7 cellular contexts compared by ENCODE assay signal in genomic region chr13:96958286-96958891, GRCh38. TPM values are rescaled to one million over a fixed set of nuclear protein-coding genes. Genes with fewer than 3 reads are reported as not detected.
DNase-seq lines count a peak whose midpoint lies in the region; ATAC-seq, FAIRE-seq and TF ChIP-seq lines count a peak whose summit lies in the region.

No MANE protein-coding gene starts in this region.

- H2BK20ac ChIP-seq in H1 (ENCODE audit: low read length), result no peak overlapping the region

- TF ChIP-seq EP300 in H1 (IDR thresholded peaks at IDR 0.05; ENCODE audit: borderline replicate concordance in 1 of 2, low read depth in 2 of 2, low read length in 2 of 2) (no peak), ovary (IDR thresholded peaks at IDR 0.05) (no peak)

- no peak overlapping the region for H3K18ac ChIP-seq in H1 (ENCODE audit: extremely low read depth, low read length)
- no peak overlapping the region for H3K18ac ChIP-seq in neuronal stem cell (ENCODE audit: low read length)

- DNase-seq in GM12865 (ENCODE audit: low read depth), result peak; percentile 24
- DNase-seq in NOMO-1 treated with dmso at 0.1 percent for 144 hours (lab: John Stamatoyannopoulos, UW; ENCODE audit: unreplicated experiment), result peak; percentile 1
- no peak for DNase-seq in H1 (ENCODE audit: low read depth in 1 of 2, low spot score in 2 of 2)
- DNase-seq in neuronal stem cell (ENCODE audit: low spot score), result peak; percentile 33
- no peak for DNase-seq in activated CD4-positive, CD25-positive, alpha-beta regulatory T cell (lab: John Stamatoyannopoulos, UW)
- DNase-seq in ovary, result no peak

- H4K8ac ChIP-seq in H1 (ENCODE audit: extremely low read depth, insufficient read depth, low read length), result no peak overlapping the region
- H4K8ac ChIP-seq in neuronal stem cell (ENCODE audit: low read depth, low read length), result no peak overlapping the region

- H4K5ac ChIP-seq in H1 (ENCODE audit: insufficient read length, low read depth, low read length), result no peak overlapping the region

- H2AK5ac ChIP-seq in H1 (ENCODE audit: low read depth, low read length) (no peak overlapping the region), neuronal stem cell (ENCODE audit: low read depth, low read length) (no peak overlapping the region)

- H4K20me1 ChIP-seq in H1 (replicated peaks in 1 of 2; ENCODE audit: control insufficient read depth in 1 of 2, insufficient read depth in 2 of 2, low read length in 2 of 2), result no peaks in the 10 kb centered on the region

- no peaks in the 10 kb centered on the region for H3K79me2 ChIP-seq in H1 (ENCODE audit: control insufficient read depth in 1 of 2, insufficient read depth in 2 of 2, low read length in 2 of 2)

- 68% methylated on average over 5 of the region's 5 CpGs; no CpG with 5 or more reads in 1 of the 2 experiments for WGBS in H1 (ENCODE audit: extremely low coverage in 1 of 2, insufficient coverage in 1 of 2, insufficient read length in 1 of 2, insufficient replicate concordance in 2 of 2, low coverage in 1 of 2, low lambda C conversion rate in 2 of 2, missing lambda C conversion rate in 1 of 2), 2 experiments
- no CpG with 5 or more reads among the region's 5 CpGs for WGBS in neuronal stem cell (ENCODE audit: extremely low coverage in 2 of 2, insufficient read length in 2 of 2, insufficient replicate concordance in 1 of 2), 2 donors
- 39 to 44% (median 44%) methylated on average over 5 of the region's 5 CpGs for WGBS in ovary, 3 donors

- H3K4ac ChIP-seq in H1 (replicated peaks; ENCODE audit: insufficient read length, low read depth, low read length), result no peak overlapping the region
- no peak overlapping the region for H3K4ac ChIP-seq in neuronal stem cell (ENCODE audit: low read length)

- TF ChIP-seq CTCF in GM12865 (IDR thresholded peaks at IDR 0.05; ENCODE audit: insufficient read depth, low read depth, low read length, missing control alignments), result peak; percentile 66
- peak in 2 of 3 experiments; percentile 47 to 67; a peak in 2 of 4 replicates for TF ChIP-seq CTCF in H1 (IDR thresholded peaks at IDR 0.05; ENCODE audit: control extremely low read depth in 1 of 3, insufficient read depth in 1 of 3, low read depth in 1 of 3, low read length in 3 of 3)
- no peak for TF ChIP-seq CTCF in ovary (IDR thresholded peaks at IDR 0.05)

- H3K23ac ChIP-seq in H1 (ENCODE audit: insufficient read length), result no peak overlapping the region
- H3K23ac ChIP-seq in neuronal stem cell (ENCODE audit: low read depth, low read length, poor library complexity), result no peak overlapping the region

- no peak overlapping the region for H2AFZ ChIP-seq in H1 (ENCODE audit: low read length)
- H2AFZ ChIP-seq in neuronal stem cell (ENCODE audit: low read length), result no peak overlapping the region

- H3K9me3 ChIP-seq in H1 (ENCODE audit: insufficient read depth in 2 of 2, low read depth in 1 of 2, low read length in 1 of 2) (no peaks in the 10 kb centered on the region), neuronal stem cell (replicated peaks in 1 of 2; ENCODE audit: control insufficient read depth in 2 of 2, insufficient read depth in 1 of 2, low read depth in 1 of 2, low read length in 2 of 2) (no peaks in the 10 kb centered on the region), ovary (no peaks in the 10 kb centered on the region)

- H3K4me1 ChIP-seq in H1 (replicated peaks in 1 of 4; ENCODE audit: control insufficient read depth in 3 of 4, insufficient read depth in 4 of 4, low read length in 3 of 4) (no peaks in the 10 kb centered on the region), neuronal stem cell (ENCODE audit: control insufficient read depth in 2 of 2, insufficient read depth in 1 of 2, low read depth in 1 of 2, low read length in 2 of 2) (peaks cover 0 to 4% of the 10 kb centered on the region in 2 donors), ovary (ENCODE audit: insufficient read depth) (no peaks in the 10 kb centered on the region)

- POLR2A ChIA-PET in H1 (lab: Charles Lee; ENCODE audit: partially characterized antibody), result no interaction called here

- intact Hi-C loops in ovary (cut with DNase I), result no loop called here

- TF ChIP-seq POLR2A in H1 (IDR thresholded peaks at IDR 0.05; ENCODE audit: control extremely low read depth in 1 of 2, low read depth in 2 of 2, low read length in 2 of 2) (no peak), ovary (IDR thresholded peaks at IDR 0.05) (no peak)

- peak; percentile 67 for TF ChIP-seq RAD21 in H1 (IDR thresholded peaks at IDR 0.05 in 1 of 2, conservative IDR thresholded peaks at IDR 0.05 in 1 of 2; ENCODE audit: low read depth in 2 of 2, low read length in 2 of 2)

- H2BK5ac ChIP-seq in H1 (ENCODE audit: low read depth, low read length) (no peak overlapping the region), neuronal stem cell (ENCODE audit: low read length) (no peak overlapping the region)

- H3K9ac ChIP-seq in H1 (replicated peaks in 1 of 4; ENCODE audit: extremely low read depth in 1 of 4, low read depth in 3 of 4, low read length in 3 of 4) (no peak overlapping the region), neuronal stem cell (ENCODE audit: low read depth, low read length, poor library complexity) (no peak overlapping the region)

- FAIRE-seq in H1 (lab: Jason Lieb, UNC), result peak; percentile 45

- no peaks in the 10 kb centered on the region; the same call in 1 of the 2 replicates for H3K23me2 ChIP-seq in H1 (ENCODE audit: low read depth, low read length)

- CTCF ChIA-PET in H1 (lab: Charles Lee; ENCODE audit: partially characterized antibody), result interaction anchor here (0.6 to 6.5 kb wide), 42 partner anchors 9 to 1501 kb away, joined by 3 to 36 read pairs (median 4); no protein-coding TSS in a partner anchor

- no peak overlapping the region for H3K56ac ChIP-seq in H1 (replicated peaks; ENCODE audit: insufficient read length, low read depth, low read length)

- H4K91ac ChIP-seq in H1 (replicated peaks; ENCODE audit: insufficient read length, low read length), result no peak overlapping the region
- H4K91ac ChIP-seq in neuronal stem cell (ENCODE audit: low read depth, low read length, poor library complexity), result no peak overlapping the region

- H2BK12ac ChIP-seq in H1 (ENCODE audit: low read depth, low read length) (no peak overlapping the region), neuronal stem cell (ENCODE audit: low read length) (no peak overlapping the region)

- H2BK120ac ChIP-seq in H1 (replicated peaks; ENCODE audit: low read depth, low read length), result no peak overlapping the region
- no peak overlapping the region for H2BK120ac ChIP-seq in neuronal stem cell (ENCODE audit: low read depth, low read length)

- H3K14ac ChIP-seq in H1 (ENCODE audit: insufficient read length) (no peak overlapping the region), neuronal stem cell (ENCODE audit: low read length) (no peak overlapping the region)

- H2BK15ac ChIP-seq in H1 (ENCODE audit: low read length) (no peak overlapping the region), neuronal stem cell (ENCODE audit: low read length) (no peak overlapping the region)

- H3K4me3 ChIP-seq in GM12865 (ENCODE audit: low read depth, low read length), result no peak overlapping the region
- no peak overlapping the region for H3K4me3 ChIP-seq in H1 (ENCODE audit: extremely low read depth in 1 of 4, insufficient read depth in 2 of 4, low read depth in 3 of 4, low read length in 4 of 4)
- H3K4me3 ChIP-seq in neuronal stem cell (ENCODE audit: low read length in 2 of 2), result no peak overlapping the region
- no peak overlapping the region for H3K4me3 ChIP-seq in ovary

- H3K27me3 ChIP-seq in H1 (replicated peaks in 1 of 4; ENCODE audit: control insufficient read depth in 3 of 4, extremely low read depth in 1 of 4, insufficient read depth in 3 of 4, low read length in 3 of 4), result no peaks in the 10 kb centered on the region
- no peaks in the 10 kb centered on the region for H3K27me3 ChIP-seq in neuronal stem cell (ENCODE audit: control insufficient read depth in 3 of 3, insufficient read depth in 3 of 3, low read depth in 1 of 3, low read length in 3 of 3)
- no peaks in the 10 kb centered on the region for H3K27me3 ChIP-seq in ovary

- no peak overlapping the region for H3K27ac ChIP-seq in H1 (ENCODE audit: low read depth, low read length)
- H3K27ac ChIP-seq in neuronal stem cell (replicated peaks; ENCODE audit: low read length), result no peak overlapping the region
- H3K27ac ChIP-seq in ovary, result no peak overlapping the region

- H3K79me1 ChIP-seq in H1 (ENCODE audit: low read depth, low read length) (no peaks in the 10 kb centered on the region), neuronal stem cell (ENCODE audit: low read depth, low read length) (no peaks in the 10 kb centered on the region)

- H3K36me3 ChIP-seq in H1 (ENCODE audit: control insufficient read depth in 2 of 4, insufficient read depth in 4 of 4, low read length in 3 of 4) (no peaks in the 10 kb centered on the region), neuronal stem cell (replicated peaks in 1 of 2; ENCODE audit: control insufficient read depth in 2 of 2, insufficient read depth in 2 of 2, low read length in 2 of 2) (no peaks in the 10 kb centered on the region), ovary (no peaks in the 10 kb centered on the region)

- H3K4me2 ChIP-seq in H1 (ENCODE audit: insufficient read depth in 1 of 2, low read depth in 2 of 2, low read length in 2 of 2) (no peak overlapping the region), neuronal stem cell (ENCODE audit: insufficient read depth, low read length, poor library complexity, severe bottlenecking) (no peak overlapping the region)

- ATAC-seq in HG03354 (IDR thresholded peaks at IDR 0.05; ENCODE audit: poor library complexity, severe bottlenecking, unreplicated experiment), result peak; percentile 70

TF ChIP-seq in H1, 55 proteins besides CTCF, POLR2A, EP300 and RAD21 (continues in another document):
- TF ChIP-seq TAF7 (optimal IDR thresholded peaks at IDR 0.05; ENCODE audit: borderline replicate concordance, low read depth, low read length) (no peak), CHD1 (IDR thresholded peaks at IDR 0.05; ENCODE audit: low read depth, low read length) (no peak), GTF2F1 (IDR thresholded peaks at IDR 0.05; ENCODE audit: borderline replicate concordance, low read depth, low read length) (no peak), YY1 (IDR thresholded peaks at IDR 0.05; ENCODE audit: low read depth, low read length) (no peak), ASH2L (IDR thresholded peaks at IDR 0.05; ENCODE audit: low read length) (no peak), FOSL1 (IDR thresholded peaks at IDR 0.05; ENCODE audit: insufficient read depth, low read depth, low read length) (no peak)

RNA-seq across cellular contexts. Expression of gene OXGR1, which starts 35.9 kb away (rescaled TPM):
- total RNA-seq in H1 (2021; fragmentation: NEBNext Ultra II Directional; extraction: Animal tissue kit (Norgen Biotek cat#: 25700)), result 0.25 and 0.34 TPM in 2 replicates
- polyA plus RNA-seq in H1 (2011; rRNA removed), result 1.1 and 1.8 TPM in 2 replicates
- 0.93 TPM for polyA plus RNA-seq in H1 (2011; cell fraction: cytosol; rRNA removed)
- polyA plus RNA-seq in H1 (2011; cell fraction: nucleus; rRNA removed), result 0.57 TPM
- 0.55 to 0.90 TPM (median 0.71 TPM) in 4 replicates for polyA plus RNA-seq in H1 (2012, experiment 1 of 2)
- polyA plus RNA-seq in H1 (2012, experiment 2 of 2), result 0.17 TPM
- polyA plus RNA-seq in H1 (2013, experiment 1 of 2), result 0.59 TPM
- 0.72 TPM for polyA plus RNA-seq in H1 (2013, experiment 2 of 2)
- 1.6 and 5.0 TPM in 2 replicates for polyA minus RNA-seq in H1 (2011; rRNA and poly(A)+ RNA removed)
- not detected for polyA minus RNA-seq in H1 (2011; cell fraction: cytosol; rRNA and poly(A)+ RNA removed)
- 0.80 TPM for polyA minus RNA-seq in H1 (2011; cell fraction: nucleus; rRNA and poly(A)+ RNA removed)
- 4.1 TPM for polyA plus RNA-seq in neuronal stem cell (2013, experiment 1 of 2)
- 4.4 TPM for polyA plus RNA-seq in neuronal stem cell (2013, experiment 2 of 2)
- total RNA-seq in ovary, result under 1 TPM in 4 of 7 donors, not detected in 3; 0.08 to 0.57 (median 0.39) TPM
- under 1 TPM; 0.04 to 0.72 TPM for polyA plus RNA-seq in ovary

Comparison
In these comparisons a context has a peak if more than half of its experiments do, and no peak if none do; other contexts are left out.
1. DNase-seq: peak in GM12865 (single experiment), NOMO-1 treated with dmso at 0.1 percent for 144 hours (single experiment) and neuronal stem cell (single experiment); none in H1 (0 of 2), activated CD4-positive, CD25-positive, alpha-beta regulatory T cell (0 of 4) and ovary (0 of 5).
2. CTCF ChIP-seq: peak in GM12865 (single experiment) and H1 (2 of 3); none in ovary (0 of 3).